In the genomic region with DNA sequence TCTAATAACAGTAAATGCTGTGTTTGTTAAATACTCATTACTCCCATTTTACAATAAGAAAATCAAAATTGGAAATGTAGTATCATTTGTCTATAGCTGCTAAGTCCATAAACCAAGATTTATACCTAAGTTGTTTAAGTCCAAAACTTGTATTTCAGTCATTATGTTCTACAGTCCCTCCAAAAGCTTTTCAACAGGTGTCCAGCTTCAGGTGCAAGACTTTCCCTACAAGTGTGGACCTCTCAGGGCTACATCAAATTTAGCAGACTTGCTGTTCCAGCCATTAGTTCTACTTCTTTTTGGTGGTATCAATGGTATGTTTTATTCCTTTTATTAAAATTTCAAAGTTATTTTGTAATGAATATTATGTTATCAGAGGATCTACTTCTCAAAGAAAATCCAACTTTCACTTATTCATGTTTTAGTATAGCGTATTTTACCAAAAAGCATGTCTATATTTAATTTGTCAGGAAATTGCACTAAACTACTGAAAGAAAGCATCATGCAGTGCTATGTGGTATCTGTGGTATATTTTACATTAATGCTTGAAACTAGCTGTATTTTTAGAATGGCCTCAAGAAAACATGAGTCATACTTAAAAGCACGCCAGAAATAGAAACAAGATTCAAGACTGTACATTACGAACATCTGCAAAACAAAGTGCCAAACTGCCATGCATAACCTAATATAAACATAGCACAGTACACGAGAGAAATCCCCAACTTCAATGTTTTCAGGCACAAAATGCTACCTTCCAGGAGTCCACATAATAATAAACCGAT, we compare ENCODE assay signal across 8 cellular contexts. TPM values are rescaled to one million over a fixed set of nuclear protein-coding genes. Genes with fewer than 3 reads are reported as not detected.
A peak's percentile ranks its signal among the peaks of the same experiment; 100 is the strongest.
DNase-seq lines count a peak whose midpoint lies in the region; ATAC-seq, FAIRE-seq and TF ChIP-seq lines count a peak whose summit lies in the region.

No MANE protein-coding gene starts in this region.

- H3K4me3 Mint-ChIP-seq in activated naive CD8-positive, alpha-beta T cell treated with anti-CD3 and anti-CD28 coated beads, Interleukin-2, amount 10 ng/mL, durations not matched to agents 7 days and 5 days = peak overlapping the region; percentile 87

- CTCF ChIA-PET in HepG2 (lab: Yijun Ruan, JAX; ENCODE audit: low intra/inter-chr PET ratio, low total read pairs) = no interaction called here

- no TSS peak for BruUV-seq in HepG2 (replicated peaks; lab: Mats Ljungman, UMichigan)

- no peaks in the 10 kb centered on the region for H3K79me2 ChIP-seq in HepG2 (ENCODE audit: insufficient read depth, low read length)

- no peaks in the 10 kb centered on the region for H3K27me3 ChIP-seq in HepG2 (ENCODE audit: control insufficient read depth in 1 of 2, insufficient read depth in 2 of 2, low read length in 2 of 2)

- in situ Hi-C loops in HepG2 (cut with HindIII; ENCODE audit: extremely low pct_ligation_motif_present, low pct_unique_long_range_greater_than_20kb) = no loop called here

- H3K9me3 ChIP-seq in HepG2 (ENCODE audit: low read length) = no peaks in the 10 kb centered on the region

- intact Hi-C loops in HepG2 (cut with micrococcal nuclease; ENCODE audit: unreplicated experiment) = no loop called here

- H3K4me2 ChIP-seq in HepG2 (ENCODE audit: low read depth, low read length) = no peak overlapping the region

- TF ChIP-seq RAD21 in HepG2 (CRISPR knock-in tag; IDR thresholded peaks at IDR 0.05) = no peak

- H3K9ac ChIP-seq in HepG2 (ENCODE audit: insufficient read depth, low read depth, low read length) = no peak overlapping the region

- no peak for TF ChIP-seq CTCF in HepG2 (CRISPR knock-in tag; IDR thresholded peaks at IDR 0.05)

- H3K27ac ChIP-seq in HepG2 (ENCODE audit: extremely low read length, insufficient read depth, low read length) = no peak overlapping the region

- H3K4me1 Mint-ChIP-seq in activated naive CD8-positive, alpha-beta T cell treated with anti-CD3 and anti-CD28 coated beads, Interleukin-2, amount 10 ng/mL, durations not matched to agents 7 days and 5 days = peaks cover 41% of the 10 kb centered on the region

- H3K4me1 ChIP-seq in HepG2 (ENCODE audit: insufficient read depth, low read length) = peaks cover 12% of the 10 kb centered on the region; the same call in 1 of the 2 replicates

- peaks cover under 1% of the 10 kb centered on the region for H3K9me3 Mint-ChIP-seq in activated naive CD8-positive, alpha-beta T cell treated with anti-CD3 and anti-CD28 coated beads, Interleukin-2, amount 10 ng/mL, durations not matched to agents 7 days and 5 days

- no peaks in the 10 kb centered on the region for H4K20me1 ChIP-seq in HepG2 (ENCODE audit: insufficient read depth, low read length)

- H2AFZ ChIP-seq in HepG2 (ENCODE audit: low read length) = no peak overlapping the region

- TF ChIP-seq POLR2A in HepG2 (IDR thresholded peaks at IDR 0.05; ENCODE audit: insufficient read depth in 1 of 2, low read depth in 2 of 2, low read length in 2 of 2) = no peak

- WGBS in HepG2 (ENCODE audit: low lambda C conversion rate) = 97% methylated on average over 5 of the region's 5 CpGs

- no peaks in the 10 kb centered on the region for H3K36me3 ChIP-seq in HepG2 (replicated peaks in 1 of 2; ENCODE audit: control insufficient read depth in 1 of 2, insufficient read depth in 2 of 2, low read length in 2 of 2)

- H3K4me3 ChIP-seq in HepG2 (replicated peaks in 1 of 3; ENCODE audit: insufficient read depth in 1 of 3, low read depth in 2 of 3, low read length in 3 of 3) = no peak overlapping the region

- peak; percentile 33 for DNase-seq in GM04504 (ENCODE audit: low read depth)
- DNase-seq in HS-27A (ENCODE audit: low read depth) = peak; percentile 19
- DNase-seq in activated naive CD8-positive, alpha-beta T cell treated with anti-CD3 and anti-CD28 coated beads, Interleukin-2, amount 10 ng/mL, durations not matched to agents 7 days and 5 days = no peak
- no peak for DNase-seq in HepG2 (ENCODE audit: low spot score)
- no peak for DNase-seq in NCI-H2107 (lab: John Stamatoyannopoulos, UW)
- no peak for DNase-seq in ecto neural progenitor cell (ENCODE audit: low spot score)
- no peak for DNase-seq in retina

- H3K27ac Mint-ChIP-seq in activated naive CD8-positive, alpha-beta T cell treated with anti-CD3 and anti-CD28 coated beads, Interleukin-2, amount 10 ng/mL, durations not matched to agents 7 days and 5 days = peak overlapping the region; percentile 97

- peaks cover 15% of the 10 kb centered on the region for H3K36me3 Mint-ChIP-seq in activated naive CD8-positive, alpha-beta T cell treated with anti-CD3 and anti-CD28 coated beads, Interleukin-2, amount 10 ng/mL, durations not matched to agents 7 days and 5 days

- no peaks in the 10 kb centered on the region for H3K27me3 Mint-ChIP-seq in activated naive CD8-positive, alpha-beta T cell treated with anti-CD3 and anti-CD28 coated beads, Interleukin-2, amount 10 ng/mL, durations not matched to agents 7 days and 5 days

- ATAC-seq in GM21447 (IDR thresholded peaks at IDR 0.05; ENCODE audit: unreplicated experiment) = peak; percentile 93
- peak; percentile 73 for ATAC-seq in activated naive CD8-positive, alpha-beta T cell treated with anti-CD3 and anti-CD28 coated beads, Interleukin-2, amount 10 ng/mL, durations not matched to agents 7 days and 5 days (ENCODE audit: low read depth)
- ATAC-seq in HepG2 = no peak

- FAIRE-seq in HepG2 (lab: Jason Lieb, UNC) = peak; percentile 8

- TF ChIP-seq EP300 in HepG2 (IDR thresholded peaks at IDR 0.05; ENCODE audit: low read depth in 2 of 2, low read length in 2 of 2) = no peak
- TF ChIP-seq EP300 in HepG2 (CRISPR knock-in tag; IDR thresholded peaks at IDR 0.05; ENCODE audit: borderline replicate concordance) = no peak

- POLR2A ChIA-PET in activated naive CD8-positive, alpha-beta T cell treated with anti-CD3 and anti-CD28 coated beads, Interleukin-2, amount 10 ng/mL, durations not matched to agents 7 days and 5 days (lab: Charles Lee) = interaction anchor here (0.5 to 1.0 kb wide), 3 partner anchors 43 to 48 kb away, joined by 3 to 5 read pairs (median 3); a partner anchor contains a TSS
- POLR2A ChIA-PET in HepG2 (lab: Yijun Ruan, JAX) = no interaction called here

TF ChIP-seq in HepG2, 621 proteins besides CTCF, POLR2A, EP300 and RAD21 (continues in another document):
- no peak for TF ChIP-seq PHB2 (IDR thresholded peaks at IDR 0.05; ENCODE audit: partially characterized antibody)
- no peak for TF ChIP-seq ZNF780A (CRISPR knock-in tag; IDR thresholded peaks at IDR 0.05)
- TF ChIP-seq MLLT10 (CRISPR knock-in tag; IDR thresholded peaks at IDR 0.05) = no peak
- TF ChIP-seq ZNF792 (CRISPR knock-in tag; IDR thresholded peaks at IDR 0.05) = no peak
- TF ChIP-seq PRPF4 (IDR thresholded peaks at IDR 0.05; ENCODE audit: low read depth, low read length, poor library complexity, severe bottlenecking) = no peak
- TF ChIP-seq, protein P1, sequence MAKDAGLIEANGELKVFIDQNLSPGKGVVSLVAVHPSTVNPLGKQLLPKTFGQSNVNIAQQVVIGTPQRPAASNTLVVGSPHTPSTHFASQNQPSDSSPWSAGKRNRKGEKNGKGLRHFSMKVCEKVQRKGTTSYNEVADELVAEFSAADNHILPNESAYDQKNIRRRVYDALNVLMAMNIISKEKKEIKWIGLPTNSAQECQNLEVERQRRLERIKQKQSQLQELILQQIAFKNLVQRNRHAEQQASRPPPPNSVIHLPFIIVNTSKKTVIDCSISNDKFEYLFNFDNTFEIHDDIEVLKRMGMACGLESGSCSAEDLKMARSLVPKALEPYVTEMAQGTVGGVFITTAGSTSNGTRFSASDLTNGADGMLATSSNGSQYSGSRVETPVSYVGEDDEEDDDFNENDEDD (CRISPR knock-in tag; IDR thresholded peaks at IDR 0.05; ENCODE audit: borderline replicate concordance) = no peak
- TF ChIP-seq, protein P2, sequence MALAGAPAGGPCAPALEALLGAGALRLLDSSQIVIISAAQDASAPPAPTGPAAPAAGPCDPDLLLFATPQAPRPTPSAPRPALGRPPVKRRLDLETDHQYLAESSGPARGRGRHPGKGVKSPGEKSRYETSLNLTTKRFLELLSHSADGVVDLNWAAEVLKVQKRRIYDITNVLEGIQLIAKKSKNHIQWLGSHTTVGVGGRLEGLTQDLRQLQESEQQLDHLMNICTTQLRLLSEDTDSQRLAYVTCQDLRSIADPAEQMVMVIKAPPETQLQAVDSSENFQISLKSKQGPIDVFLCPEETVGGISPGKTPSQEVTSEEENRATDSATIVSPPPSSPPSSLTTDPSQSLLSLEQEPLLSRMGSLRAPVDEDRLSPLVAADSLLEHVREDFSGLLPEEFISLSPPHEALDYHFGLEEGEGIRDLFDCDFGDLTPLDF (CRISPR knock-in tag; IDR thresholded peaks at IDR 0.05) = no peak
- TF ChIP-seq GFI1 (CRISPR knock-in tag; IDR thresholded peaks at IDR 0.05; ENCODE audit: borderline replicate concordance) = no peak
- TF ChIP-seq ZNF781 (CRISPR knock-in tag; IDR thresholded peaks at IDR 0.05; ENCODE audit: borderline replicate concordance, not compliant biosample characterization) = no peak

RNA-seq across cellular contexts. Expression of a gene that starts 44.5 kb away (rescaled TPM):
- total RNA-seq in activated naive CD8-positive, alpha-beta T cell treated with anti-CD3 and anti-CD28 coated beads, Interleukin-2, amount 10 ng/mL, durations not matched to agents 7 days and 5 days = 10 to 100 TPM; 18.6 to 21.1 TPM
- 16.0 and 17.3 TPM in 2 replicates for total RNA-seq in HepG2 (2016; rRNA removed; fragmentation: Illumina TruSeq; extraction: Trizol)
- 29.5 and 36.0 TPM in 2 replicates for total RNA-seq in HepG2 (2016; cell fraction: cytosol; rRNA removed; fragmentation: Illumina TruSeq; extraction: Trizol; ENCODE audit: low read depth)
- 14.3 and 15.4 TPM in 2 replicates for total RNA-seq in HepG2 (2016; cell fraction: insoluble cytoplasmic fraction; rRNA removed; fragmentation: Illumina TruSeq; extraction: Trizol)
- 8.3 and 9.1 TPM in 2 replicates for total RNA-seq in HepG2 (2016; cell fraction: membrane; rRNA removed; fragmentation: Illumina TruSeq; extraction: Trizol)
- 37.4 and 38.1 TPM in 2 replicates for total RNA-seq in HepG2 (2016; cell fraction: nucleus; rRNA removed; fragmentation: Illumina TruSeq; extraction: Trizol)
- 7.4 and 9.1 TPM in 2 replicates for polyA plus RNA-seq in HepG2 (2011; rRNA removed)
- polyA plus RNA-seq in HepG2 (2011; cell fraction: cytosol; rRNA removed) = 4.4 and 6.1 TPM in 2 replicates
- 8.4 and 9.0 TPM in 2 replicates for polyA plus RNA-seq in HepG2 (2011; cell fraction: nucleus; rRNA removed)
- 9.2 and 9.8 TPM in 2 replicates for polyA plus RNA-seq in HepG2 (2012)
- 0.53 and 0.77 TPM in 2 replicates for polyA plus RNA-seq in HepG2 (2016; cell fraction: cytosol; fragmentation: Illumina TruSeq; extraction: Trizol; ENCODE audit: low read depth)
- 11.1 and 11.5 TPM in 2 replicates for polyA plus RNA-seq in HepG2 (2016; cell fraction: insoluble cytoplasmic fraction; fragmentation: Illumina TruSeq; extraction: Trizol; ENCODE audit: low read depth)
- polyA plus RNA-seq in HepG2 (2016; cell fraction: membrane; fragmentation: Illumina TruSeq; extraction: Trizol; ENCODE audit: low read depth) = 1.3 and 1.6 TPM in 2 replicates
- polyA plus RNA-seq in HepG2 (2016; cell fraction: nucleus; fragmentation: Illumina TruSeq; extraction: Trizol; ENCODE audit: insufficient read depth, low read depth) = 12.4 and 14.5 TPM in 2 replicates
- 16.6 and 20.1 TPM in 2 replicates for polyA minus RNA-seq in HepG2 (2011; rRNA and poly(A)+ RNA removed; ENCODE audit: low replicate concordance)
- polyA minus RNA-seq in HepG2 (2011; cell fraction: cytosol; rRNA and poly(A)+ RNA removed) = 13.1 and 13.9 TPM in 2 replicates
- polyA minus RNA-seq in HepG2 (2011; cell fraction: nucleus; rRNA and poly(A)+ RNA removed) = 80.6 and 100 TPM in 2 replicates

Comparison
In these comparisons a context has a peak if more than half of its experiments do, and no peak if none do; other contexts are left out.
1. DNase-seq: peak in GM04504 (single experiment) and HS-27A (single experiment); none in activated naive CD8-positive, alpha-beta T cell treated with anti-CD3 and anti-CD28 coated beads, Interleukin-2, amount 10 ng/mL, durations not matched to agents 7 days and 5 days (single experiment), HepG2 (single experiment), NCI-H2107 (single experiment), ecto neural progenitor cell (single experiment) and retina (single experiment).